ENCODE assay signal across 8 cellular contexts in the genomic region with DNA sequence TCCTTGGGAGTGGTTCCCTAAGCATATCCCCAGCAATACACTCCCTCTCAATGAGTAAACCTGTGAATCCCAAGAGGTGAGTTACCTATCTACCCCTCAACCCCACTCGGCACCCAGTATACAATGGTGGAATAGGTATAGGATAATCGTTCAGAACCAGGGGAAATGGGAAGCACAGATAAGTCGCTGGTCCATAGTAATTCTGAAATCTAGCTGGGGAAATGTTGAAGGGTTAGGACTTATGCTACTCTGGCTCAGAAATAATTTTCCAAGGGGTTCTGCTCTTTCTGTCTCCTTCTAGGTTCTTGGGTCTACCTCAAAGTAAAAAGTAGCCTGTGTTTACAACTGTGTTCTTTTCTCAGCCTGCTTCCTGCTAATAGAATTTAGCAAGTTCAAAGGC.
"Had no signal": no experiment of that assay in that cellular context is flagged by ENCODE, and none has a peak within 500 bp of the region (broad histone marks: within the 10 kb centered on the region; RNA-seq: fewer than 3 reads in every experiment).

No MANE protein-coding gene starts in this region.

- H3K4me3 ChIP-seq: GM12878 had no signal

- ATAC-seq: GM12878 had no signal

- DNase-seq: GDM1, GF-D8 had no signal

- FAIRE-seq: G401.6, GM12878, GM12891, GM12892, GM18507, GM19239 had no signal
